ENCODE assay signal across 8 cellular contexts in genomic region chr10:22251751-22252285, GRCh38. TPM values are rescaled to one million over a fixed set of nuclear protein-coding genes. Genes with fewer than 3 reads are reported as not detected.
DNase-seq lines count a peak whose midpoint lies in the region; ATAC-seq, FAIRE-seq and TF ChIP-seq lines count a peak whose summit lies in the region.

No MANE protein-coding gene starts in this region.

- TF ChIP-seq CTCF in RWPE1 (conservative IDR thresholded peaks at IDR 0.05; ENCODE audit: low read depth) (no peak), pancreas (IDR thresholded peaks at IDR 0.05) (no peak), transverse colon (IDR thresholded peaks at IDR 0.05) (no peak)

- DNase-seq in AG20443 (ENCODE audit: low spot score) (peak; percentile 72), RWPE1 (ENCODE audit: low spot score) (peak; percentile 30), cardiac septum (ENCODE audit: low spot score) (peak; percentile 88), pancreas (peak in 5 of 6 donors; percentile 16 to 68 (median 36)), transverse colon (peak; percentile 55)
- DNase-seq in activated naive CD4-positive, alpha-beta T cell treated with anti-CD3 and anti-CD28 coated beads, Interleukin-2, amount 50 U/mL, for 72 hours (ENCODE audit: low spot score in 2 of 2), result peak; percentile 62 to 63

- no peaks in the 10 kb centered on the region for H3K36me3 ChIP-seq in pancreas
- no peaks in the 10 kb centered on the region for H3K36me3 ChIP-seq in transverse colon

- H3K27me3 ChIP-seq in pancreas (peaks cover 0 to 30% (median 6%) of the 10 kb centered on the region in 4 donors), transverse colon (peaks cover 49% of the 10 kb centered on the region)

- H3K4me3 ChIP-seq in pancreas (peak overlapping the region; percentile 26 to 62 (median 47)), transverse colon (peak overlapping the region; percentile 28 to 92 (median 60))

- POLR2A ChIA-PET in RWPE1 (lab: Yijun Ruan, JAX; ENCODE audit: low non-redundant PET), result no interaction called here

- peak overlapping the region; percentile 94 to 99 for H3K27ac Mint-ChIP-seq in activated naive CD4-positive, alpha-beta T cell treated with anti-CD3 and anti-CD28 coated beads, Interleukin-2, amount 50 U/mL, for 72 hours

- WGBS in pancreas, 2 donors, result 1 to 2% methylated on average over 32 of the region's 32 CpGs
- WGBS in transverse colon (ENCODE audit: low coverage in 1 of 2), 2 donors, result 0 to 1% methylated on average over 30 to 32 of the region's 32 CpGs

- TF ChIP-seq EP300 in transverse colon (IDR thresholded peaks at IDR 0.05; ENCODE audit: low read depth), result no peak

- H3K9me3 Mint-ChIP-seq in activated naive CD4-positive, alpha-beta T cell treated with anti-CD3 and anti-CD28 coated beads, Interleukin-2, amount 50 U/mL, for 72 hours, result no peaks in the 10 kb centered on the region

- H3K36me3 Mint-ChIP-seq in activated naive CD4-positive, alpha-beta T cell treated with anti-CD3 and anti-CD28 coated beads, Interleukin-2, amount 50 U/mL, for 72 hours, result peaks cover 17 to 23% of the 10 kb centered on the region in 2 donors

- intact Hi-C loops in cardiac septum (cut with DNase I) (loop anchor here (1.0 to 5.0 kb wide), 6 partner anchors 23 to 725 kb away; partner anchors contain the start of genes BMI1, DNAJC1 and SKIDA1), pancreas (cut with DNase I) (no loop called here), transverse colon (cut with DNase I; ENCODE audit: low total_unique reads) (loop anchor here (10.0 kb wide), 1 partner anchor 247 kb away; the partner anchor contains the start of gene DNAJC1)

- TF ChIP-seq POLR2A in transverse colon (IDR thresholded peaks at IDR 0.05), result peak; percentile 46

- ATAC-seq in GM19035 (IDR thresholded peaks at IDR 0.05; ENCODE audit: unreplicated experiment), result peak; percentile 55
- peak; percentile 56 for ATAC-seq in HG03354 (IDR thresholded peaks at IDR 0.05; ENCODE audit: poor library complexity, severe bottlenecking, unreplicated experiment)
- ATAC-seq in activated naive CD4-positive, alpha-beta T cell treated with anti-CD3 and anti-CD28 coated beads, Interleukin-2, amount 50 U/mL, for 72 hours, result peak; percentile 17 to 51
- ATAC-seq in pancreas, result peak; percentile 27 to 70 (median 66)

- peak overlapping the region; percentile 63 for H3K27ac ChIP-seq in RWPE1
- H3K27ac ChIP-seq in pancreas, result peak overlapping the region; percentile 57 to 90 (median 90)
- H3K27ac ChIP-seq in transverse colon, result peak overlapping the region; percentile 83 to 96 (median 90)

- no peaks in the 10 kb centered on the region for H3K4me1 ChIP-seq in pancreas
- H3K4me1 ChIP-seq in transverse colon, result peaks cover 0 to 26% (median 4%) of the 10 kb centered on the region in 4 donors

- no peak for FAIRE-seq in pancreas (lab: Jason Lieb, UNC)

- H3K9me3 ChIP-seq in pancreas, result no peaks in the 10 kb centered on the region
- H3K9me3 ChIP-seq in transverse colon, result no peaks in the 10 kb centered on the region

- in situ Hi-C loops in transverse colon (cut with MboI; ENCODE audit: low pct_ligation_motif_present in 1 of 4, low pct_unique_long_range_greater_than_20kb in 1 of 4, low sequenced_read_pairs in 3 of 4), result loop anchor here in 2 of 4 donors (25.0 kb wide), 1 partner anchor 735 kb away; no protein-coding TSS in a partner anchor

- CTCF ChIA-PET in RWPE1 (lab: Yijun Ruan, JAX), result no interaction called here

RNA-seq across cellular contexts. Expression of gene EBLN1, which starts 34.0 kb away (rescaled TPM):
- total RNA-seq in activated naive CD4-positive, alpha-beta T cell treated with anti-CD3 and anti-CD28 coated beads, Interleukin-2, amount 50 U/mL, for 72 hours, result not detected
- total RNA-seq in cardiac septum, result not detected
- total RNA-seq in pancreas, result not detected
- not detected for polyA plus RNA-seq in pancreas
- not detected for total RNA-seq in transverse colon

Comparison
In these comparisons a context has a peak if more than half of its experiments do, and no peak if none do; other contexts are left out.
1. Peak in every context shown above with its lines: DNase-seq, ATAC-seq, H3K4me3 ChIP-seq and H3K27ac ChIP-seq.
2. DNase-seq: peak in every context shown above with its lines; median percentile 88 in cardiac septum; 72 in AG20443; 62 in activated naive CD4-positive, alpha-beta T cell treated with anti-CD3 and anti-CD28 coated beads, Interleukin-2, amount 50 U/mL, for 72 hours; 55 in transverse colon; 36 in pancreas; 30 in RWPE1.
3. intact Hi-C loops: an anchor here in cardiac septum (1.0 to 5.0 kb wide) and transverse colon (10.0 kb wide); none called in pancreas.